1 cellular context compared by ENCODE assay signal in genomic region chr3:183213941-183214612, GRCh38.
A peak's percentile ranks its signal among the peaks of the same experiment; 100 is the strongest.
TF ChIP-seq lines count a peak whose summit lies in the region.

No MANE protein-coding gene starts in this region.

TF ChIP-seq in GM12878, 131 proteins besides CTCF, POLR2A, EP300 and RAD21:
- TF ChIP-seq RB1 (IDR thresholded peaks at IDR 0.05; ENCODE audit: borderline replicate concordance) (peak; percentile 63; the same call in 1 of the 2 replicates), ZBED1 (IDR thresholded peaks at IDR 0.05; ENCODE audit: borderline replicate concordance) (no peak), MXI1 (IDR thresholded peaks at IDR 0.05; ENCODE audit: low read depth, low read length) (no peak), GATAD2B (conservative IDR thresholded peaks at IDR 0.05; ENCODE audit: low read depth) (0 out of 2 replicates have a peak, but pooled peaks have one; percentile 32), IRF3 (IDR thresholded peaks at IDR 0.05) (no peak), TCF12 (IDR thresholded peaks at IDR 0.05; ENCODE audit: low read depth, low read length) (no peak), MEF2B (IDR thresholded peaks at IDR 0.05; ENCODE audit: partially characterized antibody, poor library complexity, severe bottlenecking) (peak; percentile 97), YBX1 (IDR thresholded peaks at IDR 0.05) (0 out of 2 replicates have a peak, but pooled peaks have one; percentile 26)
TF ChIP-seq in GM12878: peak in this region for 4.
